In the genomic region with DNA sequence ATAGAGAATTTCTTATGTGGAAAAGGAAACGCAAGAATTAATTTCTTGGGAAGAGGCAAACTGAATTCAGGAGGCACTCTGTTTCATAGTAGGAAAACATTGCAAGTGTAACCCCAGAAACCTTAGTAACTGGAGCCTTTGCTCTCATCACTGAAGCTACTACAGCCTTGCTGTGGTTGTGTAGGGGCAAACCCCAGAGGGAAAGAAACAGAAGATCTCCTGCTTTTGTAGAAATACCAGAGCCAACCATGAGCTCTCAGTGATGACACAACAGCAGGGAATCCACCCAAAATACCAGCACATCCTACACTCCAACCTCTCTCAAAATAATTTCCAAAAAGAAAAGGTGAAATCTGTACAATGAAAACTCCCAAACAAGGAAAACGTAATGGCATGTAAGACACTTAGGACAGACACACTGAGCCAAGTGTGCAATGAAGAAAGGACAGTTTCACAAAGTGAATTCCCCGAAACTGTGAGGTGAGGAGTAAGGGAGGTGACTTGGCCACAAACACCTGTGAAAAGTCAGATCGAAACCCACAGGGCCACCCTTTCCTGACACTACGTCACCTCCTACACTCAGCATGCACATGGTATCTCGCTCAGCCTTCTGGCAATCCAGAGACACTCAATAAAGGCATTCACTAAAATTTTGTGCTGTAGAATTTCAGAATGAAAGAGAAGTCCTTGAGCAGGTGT, we compare ENCODE assay signal across 8 cellular contexts. TPM values are rescaled to one million over a fixed set of nuclear protein-coding genes. Genes with fewer than 3 reads are reported as not detected.
DNase-seq lines count a peak whose midpoint lies in the region; ATAC-seq and TF ChIP-seq lines count a peak whose summit lies in the region.

No MANE protein-coding gene starts in this region.

- H3K27ac ChIP-seq in lung (ENCODE audit: low read depth in 1 of 2, low read length in 1 of 2): no peak overlapping the region

- TF ChIP-seq CTCF in lung (IDR thresholded peaks at IDR 0.05; ENCODE audit: control extremely low read depth, extremely low read depth): no peak

- H3K36me3 ChIP-seq in lung (ENCODE audit: control insufficient read depth in 2 of 2, insufficient read depth in 2 of 2, low read length in 2 of 2): no peaks in the 10 kb centered on the region

- ATAC-seq in GM18505 (IDR thresholded peaks at IDR 0.05; ENCODE audit: unreplicated experiment) (peak; percentile 97), HG02763 (IDR thresholded peaks at IDR 0.05; ENCODE audit: unreplicated experiment) (peak; percentile 94), lung (ENCODE audit: insufficient read depth, low FRiP score) (peak; percentile 27)

- WGBS in lung, 2 donors: 77 to 86% methylated on average over 6 of the region's 6 CpGs

- peaks cover 0 to 2% of the 10 kb centered on the region in 2 donors for H3K4me1 ChIP-seq in lung (ENCODE audit: control insufficient read depth in 2 of 2, insufficient read depth in 2 of 2, low read length in 2 of 2)

- no peak overlapping the region for H3K4me3 ChIP-seq in lung

- H3K9me3 ChIP-seq in lung (ENCODE audit: control insufficient read depth in 2 of 2, insufficient read depth in 1 of 2, low read length in 1 of 2): peaks cover 0 to 3% of the 10 kb centered on the region in 2 donors

- DNase-seq in activated CD4-positive, CD25-positive, alpha-beta regulatory T cell treated with anti-CD3 and anti-CD28 coated beads, Interleukin-2, amount 50 U/mL, for 16 hours (ENCODE audit: low read depth, low spot score): peak; percentile 42
- DNase-seq in lung (ENCODE audit: low spot score): no peak
- no peak for DNase-seq in NCI-H1436 (lab: John Stamatoyannopoulos, UW)
- no peak for DNase-seq in middle frontal gyrus (ENCODE audit: extremely low spot score, low spot score)
- no peak for DNase-seq in AG20443 (ENCODE audit: low spot score)
- DNase-seq in A172 (ENCODE audit: low spot score): no peak

- no peak for TF ChIP-seq POLR2A in GM18505 (IDR thresholded peaks at IDR 0.05; ENCODE audit: borderline replicate concordance, extremely low read depth, insufficient read depth, insufficient read length)

- H3K27me3 ChIP-seq in lung (ENCODE audit: control insufficient read depth, insufficient read depth): no peaks in the 10 kb centered on the region

RNA-seq across cellular contexts. Expression of gene ACSL6, which starts 8.5 kb away (rescaled TPM):
- total RNA-seq in lung: 1 to 10 TPM in 1 of 2 donors, under 1 TPM in 1; 0.43 to 6.7 TPM
- under 1 TPM; 0.10 to 0.33 TPM for polyA plus RNA-seq in lung
- 0.07 and 0.24 TPM in 2 replicates for total RNA-seq in A172 (2014; rRNA removed; shearing (Covaris generic))

RNA-seq across cellular contexts. Expression of gene IL3, which starts 40.4 kb away (rescaled TPM):
- not detected for total RNA-seq in lung
- polyA plus RNA-seq in lung: not detected
- not detected in 2 replicates for total RNA-seq in A172 (2014; rRNA removed; shearing (Covaris generic))

RNA-seq across cellular contexts. Expression of gene CSF2, which starts 53.6 kb away (rescaled TPM):
- total RNA-seq in lung: 10 to 100 TPM in 1 of 2 donors, under 1 TPM in 1; 0.37 to 11.6 TPM
- polyA plus RNA-seq in lung: 10 to 100 TPM in 1 of 2 donors, 1 to 10 TPM in 1; 4.7 to 16.8 TPM
- 0.67 and 1.3 TPM in 2 replicates for total RNA-seq in A172 (2014; rRNA removed; shearing (Covaris generic))

Comparison
In these comparisons a context has a peak if more than half of its experiments do, and no peak if none do; other contexts are left out.
1. ATAC-seq: peak in every context shown above with its lines; median percentile 97 in GM18505; 94 in HG02763; 27 in lung.